Comparison of ENCODE assay signal across 8 cellular contexts in the genomic region with DNA sequence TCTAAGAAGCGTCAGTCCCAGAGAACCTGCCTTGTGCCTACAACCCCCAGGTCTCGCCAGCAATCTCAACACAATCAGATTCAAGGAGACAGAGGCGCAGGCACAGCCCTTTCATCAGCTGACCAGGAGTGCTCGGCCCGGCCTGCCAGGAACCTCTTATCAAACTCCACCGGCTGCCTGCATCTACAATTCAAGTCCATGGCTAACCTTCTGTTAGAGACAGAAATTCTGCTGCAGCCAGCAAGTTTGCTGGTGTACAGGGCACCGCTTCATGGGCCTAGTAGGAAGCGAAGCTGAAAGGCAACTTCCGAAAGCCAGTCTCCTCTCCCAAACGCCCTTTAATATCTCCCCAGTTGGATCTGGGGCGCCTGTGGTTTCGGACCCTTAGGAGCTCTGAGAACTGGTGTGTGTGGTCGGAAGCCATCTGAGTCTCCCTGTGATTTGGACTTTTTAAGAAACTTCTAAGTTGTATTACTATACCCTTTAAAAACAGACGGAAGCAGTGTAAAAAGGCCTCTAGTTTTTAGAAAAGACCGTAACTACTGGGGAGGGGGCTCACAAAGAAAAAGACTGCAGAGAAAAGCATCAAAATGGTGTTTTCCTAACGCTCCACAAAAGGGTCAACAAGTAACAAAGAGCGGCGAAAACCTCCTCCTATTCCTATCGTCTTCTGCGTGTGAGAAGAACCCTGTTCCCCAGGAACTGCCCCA. TPM values are rescaled to one million over a fixed set of nuclear protein-coding genes. Genes with fewer than 3 reads are reported as not detected.
DNase-seq lines count a peak whose midpoint lies in the region; ATAC-seq and TF ChIP-seq lines count a peak whose summit lies in the region.

No MANE protein-coding gene starts in this region.

- no peak for TF ChIP-seq CTCF in activated CD8-positive, alpha-beta T cell treated with anti-CD3 and anti-CD28 coated beads for 36 hours (IDR thresholded peaks at IDR 0.05)
- no peak for TF ChIP-seq CTCF in natural killer cell (IDR thresholded peaks at IDR 0.05)

- H3K9me3 Mint-ChIP-seq in activated CD8-positive, alpha-beta T cell treated with anti-CD3 and anti-CD28 coated beads for 36 hours: peaks cover 4% of the 10 kb centered on the region
- no peaks in the 10 kb centered on the region for H3K9me3 Mint-ChIP-seq in natural killer cell

- ATAC-seq in activated CD8-positive, alpha-beta T cell treated with anti-CD3 and anti-CD28 coated beads for 36 hours: no peak
- ATAC-seq in natural killer cell (no peak), GM18873 (IDR thresholded peaks at IDR 0.05; ENCODE audit: low FRiP score, unreplicated experiment) (no peak)

- peaks cover 59% of the 10 kb centered on the region for H3K36me3 Mint-ChIP-seq in activated CD8-positive, alpha-beta T cell treated with anti-CD3 and anti-CD28 coated beads for 36 hours (ENCODE audit: low read depth)
- no peaks in the 10 kb centered on the region for H3K36me3 Mint-ChIP-seq in natural killer cell

- POLR2A ChIA-PET in activated CD8-positive, alpha-beta T cell treated with anti-CD3 and anti-CD28 coated beads for 36 hours (lab: Charles Lee): interaction anchor here (0.6 to 4.2 kb wide), 3 partner anchors 10 to 52 kb away, joined by 3 to 22 read pairs (median 11); no protein-coding TSS in a partner anchor

- intact Hi-C loops in activated CD8-positive, alpha-beta T cell treated with anti-CD3 and anti-CD28 coated beads for 36 hours (cut with micrococcal nuclease): loop anchor here (5.0 kb wide), 3 partner anchors 50 to 100 kb away; no protein-coding TSS in a partner anchor
- intact Hi-C loops in natural killer cell (cut with micrococcal nuclease): loop anchor here (1.0 to 5.0 kb wide), 4 partner anchors 21 to 95 kb away; no protein-coding TSS in a partner anchor

- no peaks in the 10 kb centered on the region for H3K9me3 ChIP-seq in MG63

- H3K36me3 ChIP-seq in MG63: peaks cover 53% of the 10 kb centered on the region

- CTCF ChIA-PET in activated CD8-positive, alpha-beta T cell treated with anti-CD3 and anti-CD28 coated beads for 36 hours (lab: Charles Lee): interaction anchor here (0.9 kb wide), 1 partner anchor 24 kb away, joined by 3 read pairs; no protein-coding TSS in a partner anchor

- H3K27me3 ChIP-seq in MG63: no peaks in the 10 kb centered on the region

- no peaks in the 10 kb centered on the region for H3K27me3 Mint-ChIP-seq in activated CD8-positive, alpha-beta T cell treated with anti-CD3 and anti-CD28 coated beads for 36 hours
- H3K27me3 Mint-ChIP-seq in natural killer cell (ENCODE audit: low read depth in 2 of 2): no peaks in the 10 kb centered on the region

- peak overlapping the region; percentile 74 for H3K4me3 ChIP-seq in MG63

- peak overlapping the region; percentile 97 for H3K27ac Mint-ChIP-seq in activated CD8-positive, alpha-beta T cell treated with anti-CD3 and anti-CD28 coated beads for 36 hours
- peak overlapping the region; percentile 93 to 95 for H3K27ac Mint-ChIP-seq in natural killer cell

- H3K4me3 Mint-ChIP-seq in activated CD8-positive, alpha-beta T cell treated with anti-CD3 and anti-CD28 coated beads for 36 hours: peak overlapping the region; percentile 87
- H3K4me3 Mint-ChIP-seq in natural killer cell: peak overlapping the region; percentile 96

- H3K4me1 Mint-ChIP-seq in activated CD8-positive, alpha-beta T cell treated with anti-CD3 and anti-CD28 coated beads for 36 hours (ENCODE audit: low read depth): peaks cover 48% of the 10 kb centered on the region
- peaks cover 60 to 62% of the 10 kb centered on the region in 2 donors for H3K4me1 Mint-ChIP-seq in natural killer cell

- DNase-seq in D341Med (ENCODE audit: low spot score) (peak; percentile 51), MG63 (peak; percentile 29), fibroblast of peridontal ligament (ENCODE audit: extremely low read depth) (peak; percentile 35), natural killer cell (no peak), occipital lobe (lab: John Stamatoyannopoulos, UW) (no peak)
- DNase-seq in activated CD8-positive, alpha-beta T cell treated with anti-CD3 and anti-CD28 coated beads for 36 hours: peak; percentile 29
- no peak for DNase-seq in stimulated activated CD4-positive, alpha-beta T cell treated with anti-CD3 and anti-CD28 coated beads, Interleukin-4, amount 100 ng/mL, for 24 hours

RNA-seq across cellular contexts. Expression of a gene that starts 1.7 kb away (rescaled TPM):
- total RNA-seq in MG63 (2014; rRNA removed; shearing (Covaris generic); ENCODE audit: low replicate concordance): 226 and 236 TPM in 2 replicates
- total RNA-seq in activated CD8-positive, alpha-beta T cell treated with anti-CD3 and anti-CD28 coated beads for 36 hours: 100 to 1,000 TPM; 199 to 206 TPM
- total RNA-seq in natural killer cell (100 to 1,000 TPM; 119 to 157 (median 133) TPM), occipital lobe (162 TPM)

Comparison
In these comparisons a context has a peak if more than half of its experiments do, and no peak if none do; other contexts are left out.
1. DNase-seq: peak in D341Med (single experiment), MG63 (single experiment), activated CD8-positive, alpha-beta T cell treated with anti-CD3 and anti-CD28 coated beads for 36 hours (single experiment) and fibroblast of peridontal ligament (single experiment); none in natural killer cell (single experiment), occipital lobe (single experiment) and stimulated activated CD4-positive, alpha-beta T cell treated with anti-CD3 and anti-CD28 coated beads, Interleukin-4, amount 100 ng/mL, for 24 hours (single experiment).